Comparison of ENCODE assay signal across 11 cellular contexts in genomic region chr7:5077740-5078139, GRCh38. TPM values are rescaled to one million over a fixed set of nuclear protein-coding genes. Genes with fewer than 3 reads are reported as not detected.
DNase-seq lines count a peak whose midpoint lies in the region; ATAC-seq lines count a peak whose summit lies in the region.
"Had no signal": no experiment of that assay in that cellular context is flagged by ENCODE, and none has a peak within 500 bp of the region (broad histone marks: within the 10 kb centered on the region; RNA-seq: fewer than 3 reads in every experiment).

No MANE protein-coding gene starts in this region.

- H4K20me1 ChIP-seq in GM23248 (ENCODE audit: insufficient read depth) = no peaks in the 10 kb centered on the region

- H3K27ac ChIP-seq in GM23248 = no peak overlapping the region
- H3K27ac ChIP-seq: lower lobe of right lung, vagina had no signal

- H3K9ac ChIP-seq in GM23248 = no peak overlapping the region

- no peaks in the 10 kb centered on the region for H3K79me2 ChIP-seq in GM23248 (ENCODE audit: insufficient read depth)

- H3K9me3 ChIP-seq in GM23248 (ENCODE audit: low read depth) = no peaks in the 10 kb centered on the region
- H3K9me3 ChIP-seq: lower lobe of right lung, vagina had no signal

- no peak overlapping the region for H3K4me3 ChIP-seq in GM23248
- H3K4me3 ChIP-seq: lower lobe of right lung, vagina had no signal

- no peak overlapping the region for H2AFZ ChIP-seq in GM23248

- no peaks in the 10 kb centered on the region for H3K9me2 ChIP-seq in GM23248 (ENCODE audit: insufficient read depth)

- in situ Hi-C loops in GM23248 (cut with MboI) = no loop called here

- no peak for ATAC-seq in left ventricle myocardium superior
- ATAC-seq: lower lobe of right lung had no signal

- H3F3A ChIP-seq in GM23248 (ENCODE audit: insufficient read depth) = no peaks in the 10 kb centered on the region

- no peaks in the 10 kb centered on the region for H3K4me1 ChIP-seq in GM23248 (ENCODE audit: insufficient read depth)
- H3K4me1 ChIP-seq: lower lobe of right lung, vagina had no signal

- H3K4me2 ChIP-seq in GM23248 (ENCODE audit: unreplicated experiment) = no peak overlapping the region

- intact Hi-C loops in left ventricle myocardium superior (cut with micrococcal nuclease) = no loop called here

- H3K27me3 ChIP-seq in GM23248 (replicated peaks; ENCODE audit: insufficient read depth) = no peaks in the 10 kb centered on the region; the same call in 1 of the 2 replicates
- H3K27me3 ChIP-seq: vagina had no signal

- no peaks in the 10 kb centered on the region for H3K36me3 ChIP-seq in GM23248 (ENCODE audit: low read depth)
- H3K36me3 ChIP-seq: lower lobe of right lung, vagina had no signal

- DNase-seq in GM23248 = peak; percentile 27
- DNase-seq in NCI-H1694 (lab: John Stamatoyannopoulos, UW) = peak; percentile 51
- peak; percentile 82 for DNase-seq in SHP77 treated with DMSO at 0.1 percent for 48 hours (lab: John Stamatoyannopoulos, UW)
- peak; percentile 38 to 62 for DNase-seq in lung microvascular endothelial cell (ENCODE audit: low read depth in 2 of 2)
- DNase-seq in DMS153 (lab: John Stamatoyannopoulos, UW) = no peak
- no peak for DNase-seq in left ventricle myocardium superior
- no peak for DNase-seq in UCSD-AML1 (lab: John Stamatoyannopoulos, UW; ENCODE audit: unreplicated experiment)
- DNase-seq: GDM1, lower lobe of right lung, NCI-H1930 had no signal

- 51 to 53% methylated on average over 11 of the region's 11 CpGs for WGBS in GM23248 (ENCODE audit: low coverage in 1 of 2, low lambda C conversion rate in 2 of 2, missing lambda C conversion rate in 2 of 2), 2 experiments

RNA-seq across cellular contexts. Expression of gene RBAK, which starts 32.1 kb away (rescaled TPM):
- total RNA-seq in GM23248 (2014; rRNA removed; shearing (Covaris generic)) = 8.4 and 10.6 TPM in 2 replicates
- polyA plus RNA-seq in GM23248 (2016; fragmentation: Nextera tagmentation; extraction: Ambion mirVana) = 4.6 and 5.1 TPM in 2 replicates
- total RNA-seq in lung microvascular endothelial cell (4.1 and 6.0 TPM in 2 replicates), left ventricle myocardium superior (8.7 TPM)

Comparison
In these comparisons a context has a peak if more than half of its experiments do, and no peak if none do; other contexts are left out.
1. DNase-seq: peak in GM23248 (single experiment), NCI-H1694 (single experiment), SHP77 treated with DMSO at 0.1 percent for 48 hours (single experiment) and lung microvascular endothelial cell (2 of 2); none in DMS153 (single experiment), left ventricle myocardium superior (single experiment) and UCSD-AML1 (single experiment).